Comparison of ENCODE assay signal across 15 cellular contexts in genomic region chr22:49004484-49005399, GRCh38.
DNase-seq lines count a peak whose midpoint lies in the region; ATAC-seq and TF ChIP-seq lines count a peak whose summit lies in the region.
"Had no signal": no experiment of that assay in that cellular context is flagged by ENCODE, and none has a peak within 500 bp of the region (broad histone marks: within the 10 kb centered on the region; RNA-seq: fewer than 3 reads in every experiment).

No MANE protein-coding gene starts in this region.

- no peak overlapping the region for H4K91ac ChIP-seq in H9 (ENCODE audit: insufficient read length, low read depth, low read length)

- DNase-seq in AG20443 (ENCODE audit: low spot score) (peak; percentile 4), H9 (peak; percentile 16), left lobe of liver (ENCODE audit: low spot score) (peak; percentile 28), spleen (peak; percentile 42), 8988T (no peak), NCI-H2107 treated with DMSO at 0.1 percent for 48 hours (lab: John Stamatoyannopoulos, UW; ENCODE audit: unreplicated experiment) (no peak), NCI-H2081 (lab: John Stamatoyannopoulos, UW) (no peak)
- DNase-seq: H7, KG1, NCI-H1092, NCI-H446, NCI-H748 treated with DMSO at 0.1 percent for 48 hours, RPMI8226, SJCRH30 had no signal

- H3K79me2 ChIP-seq in H9 (ENCODE audit: insufficient read depth, low read length), result no peaks in the 10 kb centered on the region

- H3K4ac ChIP-seq in H9 (ENCODE audit: low read depth, low read length), result no peak overlapping the region

- H3K14ac ChIP-seq in H9 (ENCODE audit: insufficient read depth, low read length), result no peak overlapping the region

- H3K9ac ChIP-seq in H9 (ENCODE audit: extremely low read depth, insufficient read length, low read length), result no peak overlapping the region
- H3K9ac ChIP-seq: BLaER1 treated with 17β-estradiol and CSF1 and Interleukin-3, amounts not matched to agents 10 nM and 100 nM had no signal

- H3K27ac Mint-ChIP-seq in H9, result peak overlapping the region in 1 of 3 experiments; percentile 59; a peak in 2 of 7 replicates

- no peak overlapping the region for H2AFZ ChIP-seq in H9 (ENCODE audit: low read length)

- intact Hi-C loops in spleen (cut with DNase I; ENCODE audit: low total_unique reads), result no loop called here

- H3K36me3 ChIP-seq in spleen, result no peaks in the 10 kb centered on the region
- H3K36me3 ChIP-seq: BLaER1 treated with 17β-estradiol and CSF1 and Interleukin-3, amounts not matched to agents 10 nM and 100 nM; SJCRH30 had no signal

- no peak for TF ChIP-seq CTCF in H9 (conservative IDR thresholded peaks at IDR 0.05)
- no peak for TF ChIP-seq CTCF in spleen (IDR thresholded peaks at IDR 0.05 in 8 of 11, conservative IDR thresholded peaks at IDR 0.05 in 3 of 11)

- H3K4me3 Mint-ChIP-seq in H9, result no peak overlapping the region

- TF ChIP-seq POLR2A in spleen (IDR thresholded peaks at IDR 0.05), result no peak

- H2BK15ac ChIP-seq in H9 (ENCODE audit: low read depth, low read length), result no peak overlapping the region

- H3K79me1 ChIP-seq in H9 (ENCODE audit: insufficient read depth, low read depth, low read length, poor library complexity, severe bottlenecking), result no peaks in the 10 kb centered on the region

- H3T11ph ChIP-seq in H9 (ENCODE audit: low read length), result no peak overlapping the region

- peaks cover 26 to 28% of the 10 kb centered on the region in 2 experiments for H3K9me3 Mint-ChIP-seq in H9

- no peak overlapping the region for H2AK5ac ChIP-seq in H9 (ENCODE audit: insufficient read length, low read length)

- H3K36me3 Mint-ChIP-seq in H9 (ENCODE audit: insufficient read depth in 1 of 3, low read depth in 3 of 3), result no peaks in the 10 kb centered on the region

- no peaks in the 10 kb centered on the region for H3K27me3 ChIP-seq in H9 (ENCODE audit: insufficient read depth, low read length)
- peaks cover 0 to 13% (median 0%) of the 10 kb centered on the region in 7 donors for H3K27me3 ChIP-seq in spleen (replicated peaks in 1 of 7)

- H4K8ac ChIP-seq in H9 (replicated peaks; ENCODE audit: insufficient read length, low read depth, low read length), result no peak overlapping the region

- WGBS in H9 (ENCODE audit: extremely low coverage, insufficient read length, low lambda C conversion rate), result no CpG with 5 or more reads among the region's 29 CpGs
- WGBS in spleen, 5 donors, result 86 to 92% (median 91%) methylated on average over 22 to 29 of the region's 29 CpGs

- no peak overlapping the region for H3K56ac ChIP-seq in H9 (ENCODE audit: insufficient read length, low read depth, low read length)

- H3K27me3 Mint-ChIP-seq in H9 (ENCODE audit: low read depth), result peaks cover 9% of the 10 kb centered on the region

- no peaks in the 10 kb centered on the region for H4K20me1 ChIP-seq in H9 (ENCODE audit: control insufficient read depth, insufficient read depth, insufficient read length)

- ATAC-seq in left lobe of liver, result no peak

- no peak overlapping the region for H3K4me2 ChIP-seq in H9 (ENCODE audit: insufficient read depth, insufficient read length, low read length)
- H3K4me2 ChIP-seq: BLaER1 treated with 17β-estradiol and CSF1 and Interleukin-3, amounts not matched to agents 10 nM and 100 nM had no signal

- no peak overlapping the region for H3K4me3 ChIP-seq in spleen
- H3K4me3 ChIP-seq: BLaER1 treated with 17β-estradiol and CSF1 and Interleukin-3, amounts not matched to agents 10 nM and 100 nM; SJCRH30 had no signal

- no peak overlapping the region for H2BK120ac ChIP-seq in H9 (ENCODE audit: low read depth, low read length, poor library complexity, severe bottlenecking)

- no peaks in the 10 kb centered on the region for H3K23me2 ChIP-seq in H9 (ENCODE audit: insufficient read length, low read depth, low read length, poor library complexity, severe bottlenecking)

- no peaks in the 10 kb centered on the region for H3K4me1 Mint-ChIP-seq in H9

- no peak overlapping the region for H2BK20ac ChIP-seq in H9 (ENCODE audit: low read depth, low read length, poor library complexity, severe bottlenecking)

- H3K27ac ChIP-seq in H9 (ENCODE audit: insufficient read length, low read depth, low read length), result no peak overlapping the region
- no peak overlapping the region for H3K27ac ChIP-seq in spleen
- H3K27ac ChIP-seq: BLaER1 treated with 17β-estradiol and CSF1 and Interleukin-3, amounts not matched to agents 10 nM and 100 nM; SJCRH30 had no signal

- no peak overlapping the region for H2BK5ac ChIP-seq in H9 (ENCODE audit: insufficient read length, low read length)

- H3K23ac ChIP-seq in H9 (ENCODE audit: insufficient read length, low read depth, low read length), result no peak overlapping the region

- no peak overlapping the region for H4K5ac ChIP-seq in H9 (ENCODE audit: insufficient read length, low read depth, low read length)

- H3K18ac ChIP-seq in H9 (ENCODE audit: insufficient read length, low read depth, low read length), result no peak overlapping the region

- H3K9me3 ChIP-seq in H9 (ENCODE audit: control insufficient read depth, low read depth, low read length), result no peaks in the 10 kb centered on the region
- peaks cover 0 to 43% (median 25%) of the 10 kb centered on the region in 8 donors for H3K9me3 ChIP-seq in spleen
- H3K9me3 ChIP-seq: SJCRH30 had no signal

- H2BK12ac ChIP-seq in H9 (ENCODE audit: insufficient read length, low read depth, low read length), result no peak overlapping the region

- H3K4me1 ChIP-seq in H9 (ENCODE audit: insufficient read depth, low read length) (no peaks in the 10 kb centered on the region), spleen (no peaks in the 10 kb centered on the region)
- H3K4me1 ChIP-seq: SJCRH30 had no signal

Comparison
In these comparisons a context has a peak if more than half of its experiments do, and no peak if none do; other contexts are left out.
1. DNase-seq: peak in AG20443 (single experiment), H9 (single experiment), left lobe of liver (single experiment) and spleen (single experiment); none in 8988T (single experiment), NCI-H2107 treated with DMSO at 0.1 percent for 48 hours (single experiment) and NCI-H2081 (0 of 2).